8 cellular contexts compared by ENCODE assay signal in the genomic region with DNA sequence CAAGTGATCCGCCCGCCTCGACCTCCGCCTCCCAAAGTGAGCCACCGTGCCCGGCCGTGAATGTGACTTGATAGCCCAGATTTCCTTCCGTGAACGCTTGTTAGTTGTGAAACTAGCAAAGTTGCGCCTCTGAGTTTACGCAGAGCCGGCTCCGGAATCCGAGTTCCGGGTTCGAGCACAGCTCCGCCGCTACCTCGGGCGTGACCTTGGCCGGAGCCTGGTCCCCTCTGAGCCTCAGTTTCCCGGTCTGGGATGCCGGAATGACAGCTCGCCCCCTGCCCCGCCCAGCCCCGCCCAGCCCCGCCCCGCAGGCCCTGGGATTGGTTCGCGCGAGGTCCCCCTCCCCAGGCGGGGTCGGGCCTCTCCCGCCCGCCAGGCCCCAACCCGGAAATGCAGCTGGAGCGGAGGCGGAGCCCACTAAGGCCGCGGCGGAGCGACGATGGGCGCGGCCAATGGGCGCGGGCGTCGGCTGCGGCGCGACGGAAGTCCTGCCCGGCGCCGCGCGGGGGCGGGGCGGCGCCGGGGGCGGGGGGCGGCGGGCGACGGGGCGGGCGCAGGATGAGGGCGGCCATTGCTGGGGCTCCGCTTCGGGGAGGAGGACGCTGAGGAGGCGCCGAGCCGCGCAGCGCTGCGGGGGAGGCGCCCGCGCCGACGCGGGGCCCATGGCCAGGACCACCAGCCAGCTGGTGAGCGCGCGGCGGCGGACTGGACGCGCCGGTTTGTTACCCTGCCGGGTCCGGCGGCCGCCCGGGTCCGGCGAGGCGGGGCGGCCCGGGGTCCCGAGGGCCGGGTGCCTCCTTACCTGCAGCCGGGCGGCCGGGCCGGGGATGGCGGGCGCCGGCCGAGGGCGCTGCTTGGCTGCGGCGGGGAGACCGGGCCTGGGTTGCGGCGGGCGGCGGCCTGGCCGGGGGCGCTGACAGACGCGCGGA. TPM values are rescaled to one million over a fixed set of nuclear protein-coding genes. Genes with fewer than 3 reads are reported as not detected.
DNase-seq lines count a peak whose midpoint lies in the region; TF ChIP-seq lines count a peak whose summit lies in the region.

Gene PDPK1 (plus strand): TSS at position 571 of the 929 bp plus-strand sequence. CDS start 92 bp downstream, at position 663.

- intact Hi-C loops in stomach (cut with DNase I; ENCODE audit: low total_unique reads): loop anchor here (10.0 kb wide), 1 partner anchor 57 kb away; no protein-coding TSS in a partner anchor

- peak within 1 kb of the TSS; percentile 71 for H3K4me2 ChIP-seq in H9 (ENCODE audit: insufficient read depth, insufficient read length, low read length)

- H4K5ac ChIP-seq in H9 (ENCODE audit: insufficient read length, low read depth, low read length): no peak within 1 kb of the TSS

- H2BK5ac ChIP-seq in H9 (ENCODE audit: insufficient read length, low read length): no peak within 1 kb of the TSS

- H3K4me1 ChIP-seq in H9 (ENCODE audit: insufficient read depth, low read length) (no peaks in the 10 kb centered on the region; the same call in 1 of the 2 replicates), stomach (peaks cover 39 to 60% (median 47%) of the 10 kb centered on the region in 4 donors)

- H3K9me3 ChIP-seq in H9 (ENCODE audit: control insufficient read depth, low read depth, low read length): no peaks in the 10 kb centered on the region
- H3K9me3 ChIP-seq in stomach: no peaks in the 10 kb centered on the region

- no CpG with 5 or more reads among the region's 126 CpGs for WGBS in H9 (ENCODE audit: extremely low coverage, insufficient read length, low lambda C conversion rate)
- WGBS in stomach, 5 donors: 0 to 1% (median 0%) methylated on average over 18 to 126 of the region's 126 CpGs

- H2BK12ac ChIP-seq in H9 (ENCODE audit: insufficient read length, low read depth, low read length): no peak within 1 kb of the TSS

- TF ChIP-seq EP300 in stomach (IDR thresholded peaks at IDR 0.05): no peak

- H2BK120ac ChIP-seq in H9 (ENCODE audit: low read depth, low read length, poor library complexity, severe bottlenecking): no peak within 1 kb of the TSS

- H3K36me3 ChIP-seq in stomach: peaks cover 0 to 5% (median 0%) of the 10 kb centered on the region in 4 donors

- H3K56ac ChIP-seq in H9 (ENCODE audit: insufficient read length, low read depth, low read length): no peak within 1 kb of the TSS

- H3K9me3 Mint-ChIP-seq in H9: peaks cover 0 to 2% of the 10 kb centered on the region in 2 experiments; a peak in 1 of 5 replicates
- H3K9me3 Mint-ChIP-seq in neural crest cell: no peaks in the 10 kb centered on the region

- no peak within 1 kb of the TSS for H4K8ac ChIP-seq in H9 (replicated peaks; ENCODE audit: insufficient read length, low read depth, low read length)

- peaks cover 2% of the 10 kb centered on the region for H3K23me2 ChIP-seq in H9 (ENCODE audit: insufficient read length, low read depth, low read length, poor library complexity, severe bottlenecking)

- H3K27ac Mint-ChIP-seq in H9 (peak within 1 kb of the TSS in 1 of 3 experiments; percentile 59; a peak in 2 of 7 replicates), neural crest cell (ENCODE audit: unreplicated experiment) (peak within 1 kb of the TSS; percentile 84)

- no peaks in the 10 kb centered on the region for H4K20me1 ChIP-seq in H9 (ENCODE audit: control insufficient read depth, insufficient read depth, insufficient read length)

- peaks cover 3% of the 10 kb centered on the region; the same call in 1 of the 2 replicates for H3K79me2 ChIP-seq in H9 (ENCODE audit: insufficient read depth, low read length)

- TF ChIP-seq CTCF in H9 (conservative IDR thresholded peaks at IDR 0.05) (no peak), neural crest cell (conservative IDR thresholded peaks at IDR 0.05) (no peak), stomach (IDR thresholded peaks at IDR 0.05) (peak in 1 of 7 experiments; percentile 5)

- H3K4me3 Mint-ChIP-seq in H9: peak within 1 kb of the TSS; percentile 68 to 86
- H3K4me3 Mint-ChIP-seq in neural crest cell: peak within 1 kb of the TSS; percentile 90

- no peak within 1 kb of the TSS for H2BK15ac ChIP-seq in H9 (ENCODE audit: low read depth, low read length)

- no peak within 1 kb of the TSS for H2AFZ ChIP-seq in H9 (ENCODE audit: low read length)

- peak; percentile 94 for DNase-seq in ELF-1 (ENCODE audit: low read depth, low spot score)
- peak; percentile 95 for DNase-seq in H9
- peak; percentile 93 for DNase-seq in M059J (ENCODE audit: low read depth)
- DNase-seq in SHP77 treated with DMSO at 0.1 percent for 48 hours (lab: John Stamatoyannopoulos, UW): peak; percentile 48
- peak; percentile 98 for DNase-seq in activated effector memory CD4-positive, alpha-beta T cell treated with anti-CD3 and anti-CD28 coated beads, Interleukin-2, amount 50 U/mL, for 16 hours
- DNase-seq in fibroblast of the conjunctiva (ENCODE audit: low read depth): peak; percentile 90
- DNase-seq in neural crest cell (ENCODE audit: low read depth, low spot score): peak; percentile 78
- peak; percentile 94 for DNase-seq in stomach

- H3K4me1 Mint-ChIP-seq in H9 (peaks cover 7 to 14% of the 10 kb centered on the region in 2 experiments), neural crest cell (peaks cover 48% of the 10 kb centered on the region)

- no peak within 1 kb of the TSS for H3K4ac ChIP-seq in H9 (ENCODE audit: low read depth, low read length)

- H3K23ac ChIP-seq in H9 (ENCODE audit: insufficient read length, low read depth, low read length): no peak within 1 kb of the TSS

- H2BK20ac ChIP-seq in H9 (ENCODE audit: low read depth, low read length, poor library complexity, severe bottlenecking): no peak within 1 kb of the TSS

- H3K27me3 Mint-ChIP-seq in H9 (ENCODE audit: low read depth) (peaks cover 4% of the 10 kb centered on the region; the same call in 1 of the 2 replicates), neural crest cell (ENCODE audit: low read depth) (peaks cover 15% of the 10 kb centered on the region)

- H3K27me3 ChIP-seq in H9 (ENCODE audit: insufficient read depth, low read length) (no peaks in the 10 kb centered on the region), stomach (no peaks in the 10 kb centered on the region)

- no peak within 1 kb of the TSS for H3T11ph ChIP-seq in H9 (ENCODE audit: low read length)

- no peak within 1 kb of the TSS for H3K18ac ChIP-seq in H9 (ENCODE audit: insufficient read length, low read depth, low read length)

- peaks cover 6% of the 10 kb centered on the region for H3K79me1 ChIP-seq in H9 (ENCODE audit: insufficient read depth, low read depth, low read length, poor library complexity, severe bottlenecking)

- H3K9ac ChIP-seq in H9 (ENCODE audit: extremely low read depth, insufficient read length, low read length): peak within 1 kb of the TSS; percentile 37

- no peak within 1 kb of the TSS for H4K91ac ChIP-seq in H9 (ENCODE audit: insufficient read length, low read depth, low read length)

- H3K4me3 ChIP-seq in stomach: peak within 1 kb of the TSS; percentile 62 to 75 (median 64)

- H2AK5ac ChIP-seq in H9 (ENCODE audit: insufficient read length, low read length): no peak within 1 kb of the TSS

- H3K27ac ChIP-seq in H9 (ENCODE audit: insufficient read length, low read depth, low read length) (no peak within 1 kb of the TSS), stomach (peak within 1 kb of the TSS; percentile 89 to 98 (median 96))

- no peak for TF ChIP-seq POLR2A in stomach (IDR thresholded peaks at IDR 0.05)

- H3K14ac ChIP-seq in H9 (ENCODE audit: insufficient read depth, low read length): no peak within 1 kb of the TSS

- H3K36me3 Mint-ChIP-seq in H9 (ENCODE audit: insufficient read depth in 1 of 3, low read depth in 3 of 3): peaks cover 0 to 4% (median 4%) of the 10 kb centered on the region in 3 experiments; a peak in 2 of 7 replicates
- H3K36me3 Mint-ChIP-seq in neural crest cell (ENCODE audit: low read depth): no peaks in the 10 kb centered on the region

RNA-seq across cellular contexts. Expression of gene PDPK1, which starts in this region (rescaled TPM):
- 32.8 and 34.0 TPM in 2 replicates for total RNA-seq in H9 (2021)
- 19.8 and 33.5 TPM in 2 replicates for total RNA-seq in M059J (2014; rRNA removed; shearing (Covaris generic))
- total RNA-seq in neural crest cell: 34.2 and 37.5 TPM in 2 replicates
- total RNA-seq in stomach: 10 to 100 TPM; 18.7 to 86.9 (median 33.4) TPM
- polyA plus RNA-seq in stomach: 10 to 100 TPM in 1 of 3 donors, 1 to 10 TPM in 2; 7.0 to 18.3 (median 9.2) TPM

Comparison
In these comparisons a context has a peak if more than half of its experiments do, and no peak if none do; other contexts are left out.
1. DNase-seq: peak in every context shown above with its lines; median percentile 98 in activated effector memory CD4-positive, alpha-beta T cell treated with anti-CD3 and anti-CD28 coated beads, Interleukin-2, amount 50 U/mL, for 16 hours; 95 in H9; 94 in ELF-1; 94 in stomach; 93 in M059J; 90 in fibroblast of the conjunctiva; 78 in neural crest cell; 48 in SHP77 treated with DMSO at 0.1 percent for 48 hours.